Comparison of ENCODE assay signal across 3 cellular contexts in genomic region chr2:71958426-71958825, GRCh38.
TF ChIP-seq lines count a peak whose summit lies in the region.

No MANE protein-coding gene starts in this region.

TF ChIP-seq in HCT116, 20 proteins besides CTCF, POLR2A, EP300 and RAD21:
- peak; percentile 54; the same call in 1 of the 2 replicates for TF ChIP-seq CBX3 (IDR thresholded peaks at IDR 0.05; ENCODE audit: low read depth)

TF ChIP-seq in HEK293, 187 proteins besides CTCF, POLR2A, EP300 and RAD21:
- TF ChIP-seq ZNF280D (tag by site-specific recombination; IDR thresholded peaks at IDR 0.05), result peak; percentile 68; the same call in 1 of the 2 replicates
- TF ChIP-seq SETDB1 (IDR thresholded peaks at IDR 0.05; ENCODE audit: insufficient read length, low read length), result peak; percentile 75
TF ChIP-seq in HEK293: peak in this region for 2; not testable (repeated sequence) for 185.

TF ChIP-seq in K562, 482 proteins besides CTCF, POLR2A, EP300 and RAD21 (continued from another document):
- peak in 1 of 2 experiments; percentile 100 for TF ChIP-seq AFF1 (IDR thresholded peaks at IDR 0.05; ENCODE audit: low read depth in 1 of 2, partially characterized antibody in 2 of 2)
- peak; percentile 49; the same call in 1 of the 2 replicates for TF ChIP-seq CBX1 (IDR thresholded peaks at IDR 0.05; ENCODE audit: low read depth)
